ENCODE assay signal across 2 cellular contexts in genomic region chr5:34651791-34652190, GRCh38.
TF ChIP-seq lines count a peak whose summit lies in the region.

No MANE protein-coding gene starts in this region.

TF ChIP-seq in IMR-90, 13 proteins besides CTCF, POLR2A, EP300 and RAD21:
- TF ChIP-seq CHD1 (IDR thresholded peaks at IDR 0.05; ENCODE audit: low read depth, low read length) (no peak), RCOR1 (IDR thresholded peaks at IDR 0.05; ENCODE audit: insufficient replicate concordance, low read length) (no peak), MXI1 (IDR thresholded peaks at IDR 0.05; ENCODE audit: borderline replicate concordance, low read depth, low read length) (no peak), RFX5 (IDR thresholded peaks at IDR 0.05; ENCODE audit: low read depth, low read length) (no peak), SMC3 (IDR thresholded peaks at IDR 0.05; ENCODE audit: low read depth, low read length) (no peak), MAZ (IDR thresholded peaks at IDR 0.05; ENCODE audit: borderline replicate concordance, low read depth, low read length) (no peak)
TF ChIP-seq in IMR-90: peak in this region for 0.

TF ChIP-seq in H1, 55 proteins besides CTCF, POLR2A, EP300 and RAD21:
- TF ChIP-seq FOSL1 (IDR thresholded peaks at IDR 0.05; ENCODE audit: insufficient read depth, low read depth, low read length) (no peak), BCL11A (IDR thresholded peaks at IDR 0.05; ENCODE audit: low read depth in 2 of 2, low read length in 2 of 2) (no peak), SP1 (IDR thresholded peaks at IDR 0.05; ENCODE audit: low read depth, low read length) (no peak), EGR1 (IDR thresholded peaks at IDR 0.05; ENCODE audit: borderline replicate concordance, low read depth, low read length) (no peak), TAF1 (IDR thresholded peaks at IDR 0.05; ENCODE audit: low read depth, low read length) (no peak), TAF7 (optimal IDR thresholded peaks at IDR 0.05; ENCODE audit: borderline replicate concordance, low read depth, low read length) (no peak), SIX5 (IDR thresholded peaks at IDR 0.05; ENCODE audit: low read depth, low read length) (no peak), NANOG (IDR thresholded peaks at IDR 0.05; ENCODE audit: insufficient read depth, low read depth, low read length, poor library complexity, severe bottlenecking) (no peak)
TF ChIP-seq in H1: peak in this region for 0.
